ENCODE assay signal across 4 cellular contexts in genomic region chr22:19823191-19823590, GRCh38.
TF ChIP-seq lines count a peak whose summit lies in the region.

No MANE protein-coding gene starts in this region.

TF ChIP-seq in SK-N-SH, 30 proteins besides CTCF, POLR2A, EP300 and RAD21:
- TF ChIP-seq GATA2 (CRISPR knock-in tag; IDR thresholded peaks at IDR 0.05) (no peak), SIN3A (IDR thresholded peaks at IDR 0.05; ENCODE audit: borderline replicate concordance, low read depth, low read length) (no peak), RFX5 (IDR thresholded peaks at IDR 0.05; ENCODE audit: low read length) (no peak), JUND (IDR thresholded peaks at IDR 0.05) (no peak), USF1 (IDR thresholded peaks at IDR 0.05; ENCODE audit: borderline replicate concordance, low read depth) (no peak), NRF1 (IDR thresholded peaks at IDR 0.05; ENCODE audit: low read depth, low read length) (no peak), TCF12 (IDR thresholded peaks at IDR 0.05) (no peak)

TF ChIP-seq in SK-N-SH treated with all-trans-retinoic acid at 6 μM for 48 hours, 23 proteins besides CTCF, POLR2A, EP300 and RAD21:
- TF ChIP-seq POU6F1 (CRISPR knock-in tag; IDR thresholded peaks at IDR 0.05; ENCODE audit: borderline replicate concordance, low read depth) (no peak), ZFP30 (CRISPR knock-in tag; IDR thresholded peaks at IDR 0.05) (no peak), PATZ1 (CRISPR knock-in tag; IDR thresholded peaks at IDR 0.05; ENCODE audit: borderline replicate concordance) (no peak), ESRRG (CRISPR knock-in tag; IDR thresholded peaks at IDR 0.05) (no peak), ZC3H10 (CRISPR knock-in tag; IDR thresholded peaks at IDR 0.05) (no peak), BACH2 (CRISPR knock-in tag; IDR thresholded peaks at IDR 0.05; ENCODE audit: borderline replicate concordance) (no peak), ZNF565 (CRISPR knock-in tag; conservative IDR thresholded peaks at IDR 0.05; ENCODE audit: low read depth) (no peak), ZFP3 (CRISPR knock-in tag; IDR thresholded peaks at IDR 0.05) (no peak), ZNF70 (CRISPR knock-in tag; IDR thresholded peaks at IDR 0.05) (no peak)

TF ChIP-seq in GM23338, 12 proteins besides CTCF, POLR2A, EP300 and RAD21:
- no peak for TF ChIP-seq STAT1 (IDR thresholded peaks at IDR 0.05; ENCODE audit: unreplicated experiment)

TF ChIP-seq in H1, 55 proteins besides CTCF, POLR2A, EP300 and RAD21:
- no peak for TF ChIP-seq BCL11A (IDR thresholded peaks at IDR 0.05; ENCODE audit: low read depth in 2 of 2, low read length in 2 of 2)
- no peak for TF ChIP-seq RBBP5 (IDR thresholded peaks at IDR 0.05; ENCODE audit: borderline replicate concordance, low read depth, low read length)
- TF ChIP-seq SP4 (IDR thresholded peaks at IDR 0.05; ENCODE audit: low read length): no peak
- no peak for TF ChIP-seq CREB1 (IDR thresholded peaks at IDR 0.05)
- no peak for TF ChIP-seq TEAD4 (IDR thresholded peaks at IDR 0.05; ENCODE audit: low read depth, low read length)
- no peak for TF ChIP-seq GABPA (IDR thresholded peaks at IDR 0.05; ENCODE audit: borderline replicate concordance, insufficient read depth, low read length)
- TF ChIP-seq RXRA (IDR thresholded peaks at IDR 0.05; ENCODE audit: insufficient read depth, low read depth, low read length): no peak
- TF ChIP-seq NANOG (IDR thresholded peaks at IDR 0.05; ENCODE audit: insufficient read depth, low read depth, low read length, poor library complexity, severe bottlenecking): no peak
- no peak for TF ChIP-seq YY1 (IDR thresholded peaks at IDR 0.05; ENCODE audit: low read depth, low read length)
- no peak for TF ChIP-seq NRF1 (IDR thresholded peaks at IDR 0.05; ENCODE audit: low read depth, low read length)
- no peak for TF ChIP-seq JUND (IDR thresholded peaks at IDR 0.05; ENCODE audit: low read length)
- TF ChIP-seq ATF3 (IDR thresholded peaks at IDR 0.05; ENCODE audit: insufficient read depth, low read depth, low read length): no peak
- TF ChIP-seq CHD7 (IDR thresholded peaks at IDR 0.05; ENCODE audit: insufficient replicate concordance, low read length): no peak
- TF ChIP-seq SP1 (IDR thresholded peaks at IDR 0.05; ENCODE audit: low read depth, low read length): no peak
- no peak for TF ChIP-seq ASH2L (IDR thresholded peaks at IDR 0.05; ENCODE audit: low read length)
- TF ChIP-seq TBP (IDR thresholded peaks at IDR 0.05; ENCODE audit: low read depth, low read length): no peak
- TF ChIP-seq HDAC2 (IDR thresholded peaks at IDR 0.05; ENCODE audit: borderline replicate concordance in 1 of 2, low read depth in 2 of 2, low read length in 2 of 2): no peak
- TF ChIP-seq CHD1 (IDR thresholded peaks at IDR 0.05; ENCODE audit: low read depth, low read length): no peak
